2 cellular contexts compared by ENCODE assay signal in genomic region chr22:37830093-37830842, GRCh38.
TF ChIP-seq lines count a peak whose summit lies in the region.

No MANE protein-coding gene starts in this region.

TF ChIP-seq in GM23338, 12 proteins besides CTCF, POLR2A, EP300 and RAD21:
- TF ChIP-seq NANOG (IDR thresholded peaks at IDR 0.05; ENCODE audit: borderline replicate concordance) (no peak), CREB1 (CRISPR knock-in tag; IDR thresholded peaks at IDR 0.05; ENCODE audit: low read depth) (no peak), EZH2 (IDR thresholded peaks at IDR 0.05; ENCODE audit: low read depth, unreplicated experiment) (no peak), ZNF331 (CRISPR knock-in tag; IDR thresholded peaks at IDR 0.05; ENCODE audit: low read depth) (no peak), POLR2AphosphoS5 (IDR thresholded peaks at IDR 0.05; ENCODE audit: low read depth) (no peak), STAT1 (IDR thresholded peaks at IDR 0.05; ENCODE audit: unreplicated experiment) (no peak), ZNF114 (CRISPR knock-in tag; IDR thresholded peaks at IDR 0.05) (no peak), ZNF462 (CRISPR knock-in tag; IDR thresholded peaks at IDR 0.05) (no peak), ETS1 (IDR thresholded peaks at IDR 0.05) (no peak), JUNB (IDR thresholded peaks at IDR 0.05; ENCODE audit: unreplicated experiment) (no peak), REST (IDR thresholded peaks at IDR 0.05; ENCODE audit: unreplicated experiment) (no peak), EZH2phosphoT487 (IDR thresholded peaks at IDR 0.05; ENCODE audit: unreplicated experiment) (no peak)

TF ChIP-seq in HEK293, 187 proteins besides CTCF, POLR2A, EP300 and RAD21:
- TF ChIP-seq ZNF221 (tag by site-specific recombination; IDR thresholded peaks at IDR 0.05; ENCODE audit: borderline replicate concordance), result no peak
- TF ChIP-seq ZNF266 (tag by site-specific recombination; IDR thresholded peaks at IDR 0.05; ENCODE audit: low read depth), result no peak
- peak; percentile 26; the same call in 1 of the 2 replicates for TF ChIP-seq PRDM10 (tag by site-specific recombination; IDR thresholded peaks at IDR 0.05)
- TF ChIP-seq ZNF707 (tag by site-specific recombination; IDR thresholded peaks at IDR 0.05), result no peak
- no peak for TF ChIP-seq ZNF488 (tag by site-specific recombination; IDR thresholded peaks at IDR 0.05)
- TF ChIP-seq ZNF843 (tag by site-specific recombination; IDR thresholded peaks at IDR 0.05), result no peak
- no peak for TF ChIP-seq ZNF571 (tag by site-specific recombination; IDR thresholded peaks at IDR 0.05)
TF ChIP-seq in HEK293: peak in this region for 1.
